Comparison of ENCODE assay signal across 9 cellular contexts in genomic region chr1:192489748-192490147, GRCh38.
DNase-seq lines count a peak whose midpoint lies in the region; ATAC-seq, FAIRE-seq and TF ChIP-seq lines count a peak whose summit lies in the region.
"Had no signal": no experiment of that assay in that cellular context is flagged by ENCODE, and none has a peak within 500 bp of the region (broad histone marks: within the 10 kb centered on the region; RNA-seq: fewer than 3 reads in every experiment).

No MANE protein-coding gene starts in this region.

- H3K4me3 ChIP-seq in A673 (ENCODE audit: low read depth, low read length, poor library complexity, severe bottlenecking), result no peak overlapping the region
- no peak overlapping the region for H3K4me3 ChIP-seq in mesodermal cell (ENCODE audit: extremely low read depth, insufficient read depth, low read length, poor library complexity, severe bottlenecking)
- H3K4me3 ChIP-seq: tibial nerve had no signal

- 80% methylated on average over 1 of the region's 2 CpGs; no CpG with 5 or more reads in 1 of the 2 experiments for WGBS in mesodermal cell (ENCODE audit: insufficient coverage in 2 of 2), 2 experiments

- peak; percentile 82 for ATAC-seq in HG02973 (IDR thresholded peaks at IDR 0.05; ENCODE audit: unreplicated experiment)
- ATAC-seq in central memory CD8-positive, alpha-beta T cell (replicated peaks; ENCODE audit: extremely low read depth, poor library complexity, severe bottlenecking), result peak; percentile 43

- no peaks in the 10 kb centered on the region for H3K9me3 Mint-ChIP-seq in central memory CD8-positive, alpha-beta T cell

- H3K27me3 ChIP-seq in A673 (replicated peaks; ENCODE audit: insufficient read depth, low read depth, low read length, poor library complexity), result no peaks in the 10 kb centered on the region
- H3K27me3 ChIP-seq: tibial nerve had no signal

- no peak overlapping the region for H3K4me3 Mint-ChIP-seq in central memory CD8-positive, alpha-beta T cell

- POLR2A ChIA-PET in A673 (lab: Charles Lee; ENCODE audit: low non-redundant PET), result interaction anchor here (0.5 kb wide), 1 partner anchor 1653 kb away, joined by 11 read pairs; no protein-coding TSS in a partner anchor

- H3K27ac ChIP-seq in A673 (ENCODE audit: low read depth, low read length, poor library complexity, severe bottlenecking), result peak overlapping the region; percentile 41
- H3K27ac ChIP-seq in mesodermal cell (ENCODE audit: low read depth, low read length, severe bottlenecking), result peak overlapping the region; percentile 85

- no peaks in the 10 kb centered on the region for H3K4me1 Mint-ChIP-seq in central memory CD8-positive, alpha-beta T cell

- TF ChIP-seq CTCF in A673 (conservative IDR thresholded peaks at IDR 0.05; ENCODE audit: low read depth, low read length), result no peak

- TF ChIP-seq POLR2A in GM12891 (IDR thresholded peaks at IDR 0.05; ENCODE audit: low read depth, low read length), result no peak

- BruUV-seq in A673 (replicated peaks; lab: Mats Ljungman, UMichigan), result TSS peak; percentile 78

- no peaks in the 10 kb centered on the region for H3K27me3 Mint-ChIP-seq in central memory CD8-positive, alpha-beta T cell

- CTCF ChIA-PET in A673 (lab: Charles Lee), result interaction anchor here (0.6 kb wide), 2 partner anchors 12 to 18 kb away, joined by 3 to 4 read pairs; no protein-coding TSS in a partner anchor

- peak; percentile 87 for FAIRE-seq in GM12891 (lab: Jason Lieb, UNC)

- H3K4me1 ChIP-seq in A673 (ENCODE audit: insufficient read depth, low read length, poor library complexity, severe bottlenecking), result peaks cover 25% of the 10 kb centered on the region
- H3K4me1 ChIP-seq in mesodermal cell (ENCODE audit: control insufficient read depth, insufficient read depth, low read length, poor library complexity, severe bottlenecking), result no peaks in the 10 kb centered on the region

- no peak overlapping the region for H3K27ac Mint-ChIP-seq in central memory CD8-positive, alpha-beta T cell (ENCODE audit: low read depth)

- H3K36me3 ChIP-seq in A673 (ENCODE audit: insufficient read depth, low read length, poor library complexity, severe bottlenecking) (no peaks in the 10 kb centered on the region), mesodermal cell (ENCODE audit: control insufficient read depth, insufficient read depth, low read length) (no peaks in the 10 kb centered on the region)
- H3K36me3 ChIP-seq: tibial nerve had no signal

- H3K9me3 ChIP-seq in A673 (ENCODE audit: low read depth, low read length, poor library complexity, severe bottlenecking), result peaks cover 3% of the 10 kb centered on the region
- H3K9me3 ChIP-seq in mesodermal cell (ENCODE audit: control insufficient read depth, low read length), result no peaks in the 10 kb centered on the region
- H3K9me3 ChIP-seq: tibial nerve had no signal

- intact Hi-C loops in A673 (cut with micrococcal nuclease; ENCODE audit: unreplicated experiment), result no loop called here

- no peaks in the 10 kb centered on the region for H3K36me3 Mint-ChIP-seq in central memory CD8-positive, alpha-beta T cell (ENCODE audit: insufficient read depth)

- DNase-seq in A673 (ENCODE audit: low spot score) (peak; percentile 85), GM12891 (ENCODE audit: insufficient read length, low spot score) (no peak), NCI-H774 (lab: John Stamatoyannopoulos, UW) (peak; percentile 79), NCI-H187 treated with DMSO at 0.1 percent for 48 hours (lab: John Stamatoyannopoulos, UW) (no peak)
- no peak for DNase-seq in central memory CD8-positive, alpha-beta T cell (ENCODE audit: low spot score in 2 of 2)
- no peak for DNase-seq in stimulated activated CD4-positive, alpha-beta T cell treated with anti-CD3 and anti-CD28 coated beads, Interleukin-4, amount 100 ng/mL, for 24 hours

TF ChIP-seq in GM12891, 5 proteins besides CTCF, POLR2A, EP300 and RAD21:
- TF ChIP-seq SPI1 (IDR thresholded peaks at IDR 0.05; ENCODE audit: low read depth, low read length) (no peak), POU2F2 (IDR thresholded peaks at IDR 0.05; ENCODE audit: low read depth, low read length) (no peak), POLR2AphosphoS5 (IDR thresholded peaks at IDR 0.05; ENCODE audit: low read depth, low read length) (no peak), PAX5 (IDR thresholded peaks at IDR 0.05; ENCODE audit: insufficient read depth, low read length, severe bottlenecking) (no peak), TAF1 (IDR thresholded peaks at IDR 0.05; ENCODE audit: low read depth, low read length) (no peak)

Comparison
In these comparisons a context has a peak if more than half of its experiments do, and no peak if none do; other contexts are left out.
1. DNase-seq: peak in A673 (single experiment) and NCI-H774 (single experiment); none in GM12891 (single experiment), central memory CD8-positive, alpha-beta T cell (0 of 2), NCI-H187 treated with DMSO at 0.1 percent for 48 hours (single experiment) and stimulated activated CD4-positive, alpha-beta T cell treated with anti-CD3 and anti-CD28 coated beads, Interleukin-4, amount 100 ng/mL, for 24 hours (single experiment).